In genomic region chr1:161031874-161032273, GRCh38 we compare ENCODE assay signal across 1 cellular context.
TF ChIP-seq lines count a peak whose summit lies in the region.

No MANE protein-coding gene starts in this region.

TF ChIP-seq in HepG2, 621 proteins besides CTCF, POLR2A, EP300 and RAD21:
- no peak for TF ChIP-seq RFX5 (IDR thresholded peaks at IDR 0.05; ENCODE audit: low read depth, low read length)
- peak; percentile 95 for TF ChIP-seq HNRNPK (IDR thresholded peaks at IDR 0.05; ENCODE audit: low read depth, low read length, poor library complexity, severe bottlenecking)
